ENCODE assay signal across 8 cellular contexts in genomic region chr22:29167032-29167911, GRCh38. TPM values are rescaled to one million over a fixed set of nuclear protein-coding genes. Genes with fewer than 3 reads are reported as not detected.
DNase-seq lines count a peak whose midpoint lies in the region; ATAC-seq and TF ChIP-seq lines count a peak whose summit lies in the region.

No MANE protein-coding gene starts in this region.

- no peaks in the 10 kb centered on the region for H3K27me3 ChIP-seq in ascending aorta
- H3K27me3 ChIP-seq in left ventricle myocardium inferior (ENCODE audit: low read depth) = no peaks in the 10 kb centered on the region

- TF ChIP-seq CTCF in natural killer cell (IDR thresholded peaks at IDR 0.05) (no peak), ascending aorta (IDR thresholded peaks at IDR 0.05) (no peak), left ventricle myocardium inferior (IDR thresholded peaks at IDR 0.05; ENCODE audit: borderline replicate concordance) (no peak)

- H3K4me3 ChIP-seq in ascending aorta = no peak overlapping the region
- H3K4me3 ChIP-seq in left ventricle myocardium inferior = no peak overlapping the region

- H3K4me3 Mint-ChIP-seq in T-helper 2 cell treated with Interferon-gamma antibody and Interleukin-4, amounts not matched to agents 5 μg/mL and 100 μg/mL, for 36 hours = peak overlapping the region; percentile 63
- no peak overlapping the region for H3K4me3 Mint-ChIP-seq in natural killer cell

- no peaks in the 10 kb centered on the region for H3K36me3 Mint-ChIP-seq in T-helper 2 cell treated with Interferon-gamma antibody and Interleukin-4, amounts not matched to agents 5 μg/mL and 100 μg/mL, for 36 hours (ENCODE audit: low read depth)
- H3K36me3 Mint-ChIP-seq in natural killer cell = no peaks in the 10 kb centered on the region

- intact Hi-C loops in natural killer cell (cut with micrococcal nuclease) = no loop called here
- intact Hi-C loops in ascending aorta (cut with DNase I) = no loop called here
- intact Hi-C loops in left ventricle myocardium inferior (cut with micrococcal nuclease) = no loop called here

- H3K9me3 Mint-ChIP-seq in T-helper 2 cell treated with Interferon-gamma antibody and Interleukin-4, amounts not matched to agents 5 μg/mL and 100 μg/mL, for 36 hours = no peaks in the 10 kb centered on the region
- no peaks in the 10 kb centered on the region for H3K9me3 Mint-ChIP-seq in natural killer cell

- no peaks in the 10 kb centered on the region for H3K9me3 ChIP-seq in ascending aorta
- H3K9me3 ChIP-seq in left ventricle myocardium inferior (replicated peaks) = no peaks in the 10 kb centered on the region

- H3K36me3 ChIP-seq in ascending aorta (no peaks in the 10 kb centered on the region), left ventricle myocardium inferior (no peaks in the 10 kb centered on the region)

- peaks cover 9% of the 10 kb centered on the region for H3K27me3 Mint-ChIP-seq in T-helper 2 cell treated with Interferon-gamma antibody and Interleukin-4, amounts not matched to agents 5 μg/mL and 100 μg/mL, for 36 hours (ENCODE audit: low read depth)
- peaks cover 0 to 7% of the 10 kb centered on the region in 2 donors for H3K27me3 Mint-ChIP-seq in natural killer cell (ENCODE audit: low read depth in 2 of 2)

- no peaks in the 10 kb centered on the region for H3K4me1 ChIP-seq in ascending aorta
- no peaks in the 10 kb centered on the region for H3K4me1 ChIP-seq in left ventricle myocardium inferior

- H3K27ac ChIP-seq in ascending aorta (no peak overlapping the region), left ventricle myocardium inferior (replicated peaks) (no peak overlapping the region)

- H3K4me1 Mint-ChIP-seq in T-helper 2 cell treated with Interferon-gamma antibody and Interleukin-4, amounts not matched to agents 5 μg/mL and 100 μg/mL, for 36 hours (ENCODE audit: low read depth) = peaks cover 20% of the 10 kb centered on the region
- peaks cover 18 to 20% of the 10 kb centered on the region in 2 donors for H3K4me1 Mint-ChIP-seq in natural killer cell

- peak overlapping the region; percentile 64 for H3K27ac Mint-ChIP-seq in T-helper 2 cell treated with Interferon-gamma antibody and Interleukin-4, amounts not matched to agents 5 μg/mL and 100 μg/mL, for 36 hours
- peak overlapping the region in 1 of 2 donors; percentile 45 for H3K27ac Mint-ChIP-seq in natural killer cell

- ATAC-seq in HG03064 (IDR thresholded peaks at IDR 0.05; ENCODE audit: low read depth, unreplicated experiment) = peak; percentile 79
- peak; percentile 61 to 82 (median 77) for ATAC-seq in natural killer cell

- DNase-seq in activated T-cell treated with anti-CD3 and anti-CD28 coated beads for 24 hours (ENCODE audit: low read depth) (peak; percentile 28), activated T-cell treated with anti-CD3 and anti-CD28 coated beads for 4 hours (no peak), natural killer cell (no peak), ascending aorta (ENCODE audit: low spot score in 2 of 2) (no peak), left ventricle myocardium inferior (no peak), NCI-H1436 treated with DMSO at 0.1 percent for 48 hours (lab: John Stamatoyannopoulos, UW) (no peak)
- peak; percentile 86 for DNase-seq in T-helper 2 cell treated with Interferon-gamma antibody and Interleukin-4, amounts not matched to agents 5 μg/mL and 100 μg/mL, for 36 hours (ENCODE audit: low spot score)

RNA-seq across cellular contexts. Expression of gene EMID1, which starts 38.4 kb away (rescaled TPM):
- total RNA-seq in natural killer cell = 1 to 10 TPM in 1 of 3 donors, under 1 TPM in 2; 0.59 to 1.3 (median 0.65) TPM
- total RNA-seq in ascending aorta = 0.64 TPM
- 0.74 TPM for total RNA-seq in left ventricle myocardium inferior

Comparison
In these comparisons a context has a peak if more than half of its experiments do, and no peak if none do; other contexts are left out.
1. DNase-seq: peak in activated T-cell treated with anti-CD3 and anti-CD28 coated beads for 24 hours (single experiment) and T-helper 2 cell treated with Interferon-gamma antibody and Interleukin-4, amounts not matched to agents 5 μg/mL and 100 μg/mL, for 36 hours (single experiment); none in activated T-cell treated with anti-CD3 and anti-CD28 coated beads for 4 hours (single experiment), natural killer cell (single experiment), ascending aorta (0 of 2), left ventricle myocardium inferior (single experiment) and NCI-H1436 treated with DMSO at 0.1 percent for 48 hours (single experiment).